28 cellular contexts compared by ENCODE assay signal in genomic region chr1:216076751-216077150, GRCh38.
"Had no signal": no experiment of that assay in that cellular context is flagged by ENCODE, and none has a peak within 500 bp of the region (broad histone marks: within the 10 kb centered on the region; RNA-seq: fewer than 3 reads in every experiment).

No MANE protein-coding gene starts in this region.

- H3K4me3 Mint-ChIP-seq: activated CD4-positive, alpha-beta memory T cell treated with anti-CD3 and anti-CD28 coated beads, Interleukin-2, amount 10 ng/mL, durations not matched to agents 7 days and 5 days; activated CD4-positive, alpha-beta T cell treated with anti-CD3 and anti-CD28 coated beads, Interleukin-2, amount 10 ng/mL, durations not matched to agents 7 days and 5 days; activated naive CD4-positive, alpha-beta T cell treated with anti-CD3 and anti-CD28 coated beads, Interleukin-2, amount 10 ng/mL, durations not matched to agents 7 days and 5 days; activated naive CD8-positive, alpha-beta T cell treated with anti-CD3 and anti-CD28 coated beads, Interleukin-2, amount 10 ng/mL, durations not matched to agents 7 days and 5 days; activated T-cell treated with anti-CD3 and anti-CD28 coated beads, Interleukin-2, amount 50 U/mL, for 24 hours; activated T-cell treated with anti-CD3 and anti-CD28 coated beads, Interleukin-2, amount 50 U/mL, for 72 hours; central memory CD8-positive, alpha-beta T cell; dendritic cell treated with granulocyte-macrophage colony-stimulating factor and Interleukin-4, amounts not matched to agents 40 ng/mL and 50 ng/mL, for 4 days; endodermal cell had no signal

- H3K27me3 Mint-ChIP-seq: activated CD4-positive, alpha-beta memory T cell treated with anti-CD3 and anti-CD28 coated beads, Interleukin-2, amount 10 ng/mL, durations not matched to agents 7 days and 5 days; activated CD4-positive, alpha-beta T cell treated with anti-CD3 and anti-CD28 coated beads, Interleukin-2, amount 10 ng/mL, durations not matched to agents 7 days and 5 days; activated naive CD4-positive, alpha-beta T cell treated with anti-CD3 and anti-CD28 coated beads, Interleukin-2, amount 10 ng/mL, durations not matched to agents 7 days and 5 days; activated naive CD8-positive, alpha-beta T cell treated with anti-CD3 and anti-CD28 coated beads, Interleukin-2, amount 10 ng/mL, durations not matched to agents 7 days and 5 days; activated T-cell treated with anti-CD3 and anti-CD28 coated beads, Interleukin-2, amount 50 U/mL, for 24 hours; central memory CD8-positive, alpha-beta T cell; dendritic cell treated with granulocyte-macrophage colony-stimulating factor and Interleukin-4, amounts not matched to agents 40 ng/mL and 50 ng/mL, for 4 days had no signal

- H3K36me3 ChIP-seq: brain microvascular endothelial cell, gastrocnemius medialis had no signal

- H3K4me1 Mint-ChIP-seq: activated CD4-positive, alpha-beta memory T cell treated with anti-CD3 and anti-CD28 coated beads, Interleukin-2, amount 10 ng/mL, durations not matched to agents 7 days and 5 days; activated CD4-positive, alpha-beta T cell treated with anti-CD3 and anti-CD28 coated beads, Interleukin-2, amount 10 ng/mL, durations not matched to agents 7 days and 5 days; activated naive CD4-positive, alpha-beta T cell treated with anti-CD3 and anti-CD28 coated beads, Interleukin-2, amount 10 ng/mL, durations not matched to agents 7 days and 5 days; activated naive CD8-positive, alpha-beta T cell treated with anti-CD3 and anti-CD28 coated beads, Interleukin-2, amount 10 ng/mL, durations not matched to agents 7 days and 5 days; central memory CD8-positive, alpha-beta T cell had no signal

- H3K27me3 ChIP-seq: brain microvascular endothelial cell, gastrocnemius medialis had no signal

- H3K9me3 ChIP-seq: gastrocnemius medialis had no signal

- H3K36me3 Mint-ChIP-seq: activated naive CD4-positive, alpha-beta T cell treated with anti-CD3 and anti-CD28 coated beads, Interleukin-2, amount 10 ng/mL, durations not matched to agents 7 days and 5 days; activated naive CD4-positive, alpha-beta T cell treated with anti-CD3 and anti-CD28 coated beads, Interleukin-2, amount 50 U/mL, for 72 hours; activated naive CD8-positive, alpha-beta T cell treated with anti-CD3 and anti-CD28 coated beads, Interleukin-2, amount 10 ng/mL, durations not matched to agents 7 days and 5 days had no signal

- ATAC-seq: activated naive CD4-positive, alpha-beta T cell treated with anti-CD3 and anti-CD28 coated beads, Interleukin-2, amount 50 U/mL, for 72 hours; activated T-cell treated with anti-CD3 and anti-CD28 coated beads, Interleukin-2, amount 50 U/mL, for 72 hours; esophagus mucosa; gastrocnemius medialis had no signal

- H3K4me3 ChIP-seq: coronary artery, dorsolateral prefrontal cortex, gastrocnemius medialis had no signal

- H3K4me1 ChIP-seq: gastrocnemius medialis had no signal

- DNase-seq: activated CD4-positive, alpha-beta memory T cell treated with anti-CD3 and anti-CD28 coated beads, Interleukin-2, amount 10 ng/mL, durations not matched to agents 7 days and 5 days; activated CD4-positive, alpha-beta T cell treated with anti-CD3 and anti-CD28 coated beads for 4 hours; activated CD4-positive, alpha-beta T cell treated with anti-CD3 and anti-CD28 coated beads, Interleukin-2, amount 10 ng/mL, durations not matched to agents 7 days and 5 days; activated CD4-positive, alpha-beta T cell treated with anti-CD3 and anti-CD28 coated beads, Interleukin-2, amount 50 U/mL, for 4 hours; activated CD4-positive, CD25-positive, alpha-beta regulatory T cell; activated CD4-positive, CD25-positive, alpha-beta regulatory T cell treated with anti-CD3 and anti-CD28 coated beads, Interleukin-2, amount 50 U/mL, for 72 hours; activated CD8-positive, alpha-beta memory T cell treated with anti-CD3 and anti-CD28 coated beads, Interleukin-2, amount 50 U/mL, for 48 hours; activated gamma-delta T cell; activated naive CD4-positive, alpha-beta T cell; activated naive CD4-positive, alpha-beta T cell treated with anti-CD3 and anti-CD28 coated beads, Interleukin-2, amount 10 ng/mL, durations not matched to agents 7 days and 5 days; activated naive CD8-positive, alpha-beta T cell treated with anti-CD3 and anti-CD28 coated beads, Interleukin-2, amount 10 ng/mL, durations not matched to agents 7 days and 5 days; activated T-cell treated with anti-CD3 and anti-CD28 coated beads for 4 hours; activated T-cell treated with anti-CD3 and anti-CD28 coated beads, Interleukin-2, amount 50 U/mL, for 24 hours; activated T-cell treated with anti-CD3 and anti-CD28 coated beads, Interleukin-2, amount 50 U/mL, for 72 hours; brain microvascular endothelial cell; dorsolateral prefrontal cortex; effector memory CD4-positive, alpha-beta T cell; endodermal cell; foreskin fibroblast; gastrocnemius medialis; glutamatergic neuron; T-helper 1 cell; T-helper 2 cell had no signal

- H3K27ac Mint-ChIP-seq: activated CD4-positive, alpha-beta memory T cell treated with anti-CD3 and anti-CD28 coated beads, Interleukin-2, amount 10 ng/mL, durations not matched to agents 7 days and 5 days; activated CD4-positive, alpha-beta T cell treated with anti-CD3 and anti-CD28 coated beads, Interleukin-2, amount 10 ng/mL, durations not matched to agents 7 days and 5 days; activated naive CD4-positive, alpha-beta T cell treated with anti-CD3 and anti-CD28 coated beads, Interleukin-2, amount 10 ng/mL, durations not matched to agents 7 days and 5 days; activated naive CD4-positive, alpha-beta T cell treated with anti-CD3 and anti-CD28 coated beads, Interleukin-2, amount 50 U/mL, for 72 hours; activated naive CD8-positive, alpha-beta T cell treated with anti-CD3 and anti-CD28 coated beads, Interleukin-2, amount 10 ng/mL, durations not matched to agents 7 days and 5 days; activated T-cell treated with anti-CD3 and anti-CD28 coated beads, Interleukin-2, amount 50 U/mL, for 24 hours; activated T-cell treated with anti-CD3 and anti-CD28 coated beads, Interleukin-2, amount 50 U/mL, for 72 hours; dendritic cell treated with granulocyte-macrophage colony-stimulating factor and Interleukin-4, amounts not matched to agents 40 ng/mL and 50 ng/mL, for 4 days; endodermal cell had no signal

- H3K27ac ChIP-seq: brain microvascular endothelial cell, coronary artery, dorsolateral prefrontal cortex, gastrocnemius medialis had no signal
